15 cellular contexts compared by ENCODE assay signal in the genomic region with DNA sequence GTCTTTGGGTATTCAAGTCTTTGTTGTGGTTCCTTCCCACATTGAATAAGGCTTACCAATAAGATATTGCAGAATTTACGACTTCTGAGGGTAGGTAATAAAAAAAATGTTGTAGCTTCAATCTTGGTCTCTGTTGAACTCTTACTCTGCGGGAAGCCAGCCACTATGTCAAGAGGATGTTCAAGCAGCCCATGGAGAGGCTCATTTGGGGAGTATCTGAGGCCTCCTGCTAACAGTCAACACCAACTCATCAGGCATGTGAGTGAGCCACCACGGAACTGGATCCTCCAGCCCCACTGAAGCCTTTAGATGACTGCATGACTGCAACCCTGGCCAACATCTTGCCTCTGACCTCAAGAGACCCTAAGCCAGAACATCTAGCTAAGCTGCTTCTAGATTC. TPM values are rescaled to one million over a fixed set of nuclear protein-coding genes. Genes with fewer than 3 reads are reported as not detected.
DNase-seq lines count a peak whose midpoint lies in the region; ATAC-seq and TF ChIP-seq lines count a peak whose summit lies in the region.
"Had no signal": no experiment of that assay in that cellular context is flagged by ENCODE, and none has a peak within 500 bp of the region (broad histone marks: within the 10 kb centered on the region; RNA-seq: fewer than 3 reads in every experiment).

No MANE protein-coding gene starts in this region.

- no peak overlapping the region for H3K4me3 ChIP-seq in choroid plexus epithelial cell (ENCODE audit: low read depth, low read length)
- H3K4me3 ChIP-seq: gastroesophageal sphincter, lower lobe of right lung, right lobe of liver had no signal

- ATAC-seq in HG02852 (IDR thresholded peaks at IDR 0.05; ENCODE audit: unreplicated experiment): no peak
- ATAC-seq: gastroesophageal sphincter; lower lobe of right lung; natural killer cell treated with Interleukin-12 subunit alpha and Interleukin-12 subunit beta and Interleukin-15 and Interleukin-18, amount 100 ng/mL, for 72 hours; right lobe of liver had no signal

- DNase-seq in Daoy (ENCODE audit: low read depth) (peak; percentile 34), HS-5 (ENCODE audit: low read depth) (peak; percentile 77), choroid plexus epithelial cell (ENCODE audit: low read depth) (peak; percentile 58), renal cortical epithelial cell (ENCODE audit: low read depth) (peak; percentile 42), pons (ENCODE audit: low spot score) (no peak), substantia nigra (lab: John Stamatoyannopoulos, UW) (no peak)
- DNase-seq: effector CD8-positive, alpha-beta T cell; lower lobe of right lung; NCI-H1436; right lobe of liver had no signal

- H3K27ac ChIP-seq in substantia nigra (ENCODE audit: low read depth, low read length, poor library complexity, severe bottlenecking): no peak overlapping the region
- H3K27ac ChIP-seq: C4-2B, gastroesophageal sphincter, KMS-11, lower lobe of right lung, right lobe of liver had no signal

- no peak for TF ChIP-seq CTCF in choroid plexus epithelial cell (conservative IDR thresholded peaks at IDR 0.05; ENCODE audit: low read depth, low read length)

RNA-seq across cellular contexts. Expression of a gene that starts 3.2 kb away (rescaled TPM):
- 47.0 and 84.0 TPM in 2 replicates for total RNA-seq in Daoy (2014; rRNA removed; shearing (Covaris generic))
- 69.3 and 87.7 TPM in 2 replicates for total RNA-seq in renal cortical epithelial cell

Comparison
In these comparisons a context has a peak if more than half of its experiments do, and no peak if none do; other contexts are left out.
1. DNase-seq: peak in Daoy (single experiment), HS-5 (single experiment), choroid plexus epithelial cell (single experiment) and renal cortical epithelial cell (single experiment); none in pons (single experiment) and substantia nigra (0 of 49).